Comparison of ENCODE assay signal across 1 cellular context in the genomic region with DNA sequence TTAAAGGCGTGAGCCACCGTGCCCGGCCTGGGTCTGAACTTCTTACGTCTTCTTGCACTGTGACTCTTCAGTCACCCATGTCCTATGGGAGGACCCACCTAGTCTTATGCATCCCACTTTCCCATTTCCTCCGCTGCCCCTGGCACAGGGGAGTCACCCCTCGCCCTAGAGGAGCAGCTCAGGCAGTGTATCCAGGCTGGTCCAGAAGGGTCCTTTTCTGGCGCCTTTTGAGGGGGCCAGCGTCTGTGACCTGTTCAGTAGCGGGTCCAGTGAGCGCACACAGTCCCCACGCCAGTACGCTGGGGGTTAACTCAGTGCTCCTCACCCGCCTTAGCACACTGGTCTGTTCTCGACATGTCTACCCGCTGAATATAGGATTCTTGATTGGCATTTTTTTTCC.
TF ChIP-seq lines count a peak whose summit lies in the region.

No MANE protein-coding gene starts in this region.

TF ChIP-seq in GM23338, 12 proteins besides CTCF, POLR2A, EP300 and RAD21 (continued from another document):
- TF ChIP-seq, protein P1, sequence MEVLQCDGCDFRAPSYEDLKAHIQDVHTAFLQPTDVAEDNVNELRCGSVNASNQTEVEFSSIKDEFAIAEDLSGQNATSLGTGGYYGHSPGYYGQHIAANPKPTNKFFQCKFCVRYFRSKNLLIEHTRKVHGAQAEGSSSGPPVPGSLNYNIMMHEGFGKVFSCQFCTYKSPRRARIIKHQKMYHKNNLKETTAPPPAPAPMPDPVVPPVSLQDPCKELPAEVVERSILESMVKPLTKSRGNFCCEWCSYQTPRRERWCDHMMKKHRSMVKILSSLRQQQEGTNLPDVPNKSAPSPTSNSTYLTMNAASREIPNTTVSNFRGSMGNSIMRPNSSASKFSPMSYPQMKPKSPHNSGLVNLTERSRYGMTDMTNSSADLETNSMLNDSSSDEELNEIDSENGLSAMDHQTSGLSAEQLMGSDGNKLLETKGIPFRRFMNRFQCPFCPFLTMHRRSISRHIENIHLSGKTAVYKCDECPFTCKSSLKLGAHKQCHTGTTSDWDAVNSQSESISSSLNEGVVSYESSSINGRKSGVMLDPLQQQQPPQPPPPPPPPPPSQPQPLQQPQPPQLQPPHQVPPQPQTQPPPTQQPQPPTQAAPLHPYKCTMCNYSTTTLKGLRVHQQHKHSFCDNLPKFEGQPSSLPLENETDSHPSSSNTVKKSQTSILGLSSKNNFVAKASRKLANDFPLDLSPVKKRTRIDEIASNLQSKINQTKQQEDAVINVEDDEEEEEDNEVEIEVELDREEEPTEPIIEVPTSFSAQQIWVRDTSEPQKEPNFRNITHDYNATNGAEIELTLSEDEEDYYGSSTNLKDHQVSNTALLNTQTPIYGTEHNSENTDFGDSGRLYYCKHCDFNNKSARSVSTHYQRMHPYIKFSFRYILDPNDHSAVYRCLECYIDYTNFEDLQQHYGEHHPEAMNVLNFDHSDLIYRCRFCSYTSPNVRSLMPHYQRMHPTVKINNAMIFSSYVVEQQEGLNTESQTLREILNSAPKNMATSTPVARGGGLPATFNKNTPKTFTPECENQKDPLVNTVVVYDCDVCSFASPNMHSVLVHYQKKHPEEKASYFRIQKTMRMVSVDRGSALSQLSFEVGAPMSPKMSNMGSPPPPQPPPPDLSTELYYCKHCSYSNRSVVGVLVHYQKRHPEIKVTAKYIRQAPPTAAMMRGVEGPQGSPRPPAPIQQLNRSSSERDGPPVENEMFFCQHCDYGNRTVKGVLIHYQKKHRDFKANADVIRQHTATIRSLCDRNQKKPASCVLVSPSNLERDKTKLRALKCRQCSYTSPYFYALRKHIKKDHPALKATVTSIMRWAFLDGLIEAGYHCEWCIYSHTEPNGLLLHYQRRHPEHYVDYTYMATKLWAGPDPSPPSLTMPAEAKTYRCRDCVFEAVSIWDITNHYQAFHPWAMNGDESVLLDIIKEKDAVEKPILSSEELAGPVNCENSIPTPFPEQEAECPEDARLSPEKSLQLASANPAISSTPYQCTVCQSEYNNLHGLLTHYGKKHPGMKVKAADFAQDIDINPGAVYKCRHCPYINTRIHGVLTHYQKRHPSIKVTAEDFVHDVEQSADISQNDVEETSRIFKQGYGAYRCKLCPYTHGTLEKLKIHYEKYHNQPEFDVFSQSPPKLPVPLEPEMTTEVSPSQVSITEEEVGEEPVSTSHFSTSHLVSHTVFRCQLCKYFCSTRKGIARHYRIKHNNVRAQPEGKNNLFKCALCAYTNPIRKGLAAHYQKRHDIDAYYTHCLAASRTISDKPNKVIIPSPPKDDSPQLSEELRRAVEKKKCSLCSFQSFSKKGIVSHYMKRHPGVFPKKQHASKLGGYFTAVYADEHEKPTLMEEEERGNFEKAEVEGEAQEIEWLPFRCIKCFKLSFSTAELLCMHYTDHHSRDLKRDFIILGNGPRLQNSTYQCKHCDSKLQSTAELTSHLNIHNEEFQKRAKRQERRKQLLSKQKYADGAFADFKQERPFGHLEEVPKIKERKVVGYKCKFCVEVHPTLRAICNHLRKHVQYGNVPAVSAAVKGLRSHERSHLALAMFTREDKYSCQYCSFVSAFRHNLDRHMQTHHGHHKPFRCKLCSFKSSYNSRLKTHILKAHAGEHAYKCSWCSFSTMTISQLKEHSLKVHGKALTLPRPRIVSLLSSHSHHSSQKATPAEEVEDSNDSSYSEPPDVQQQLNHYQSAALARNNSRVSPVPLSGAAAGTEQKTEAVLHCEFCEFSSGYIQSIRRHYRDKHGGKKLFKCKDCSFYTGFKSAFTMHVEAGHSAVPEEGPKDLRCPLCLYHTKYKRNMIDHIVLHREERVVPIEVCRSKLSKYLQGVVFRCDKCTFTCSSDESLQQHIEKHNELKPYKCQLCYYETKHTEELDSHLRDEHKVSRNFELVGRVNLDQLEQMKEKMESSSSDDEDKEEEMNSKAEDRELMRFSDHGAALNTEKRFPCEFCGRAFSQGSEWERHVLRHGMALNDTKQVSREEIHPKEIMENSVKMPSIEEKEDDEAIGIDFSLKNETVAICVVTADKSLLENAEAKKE (CRISPR knock-in tag; IDR thresholded peaks at IDR 0.05) = no peak
- TF ChIP-seq ZNF331 (CRISPR knock-in tag; IDR thresholded peaks at IDR 0.05; ENCODE audit: low read depth) (no peak), EZH2phosphoT487 (IDR thresholded peaks at IDR 0.05; ENCODE audit: unreplicated experiment) (no peak)
